ENCODE assay signal across 23 cellular contexts in the genomic region with DNA sequence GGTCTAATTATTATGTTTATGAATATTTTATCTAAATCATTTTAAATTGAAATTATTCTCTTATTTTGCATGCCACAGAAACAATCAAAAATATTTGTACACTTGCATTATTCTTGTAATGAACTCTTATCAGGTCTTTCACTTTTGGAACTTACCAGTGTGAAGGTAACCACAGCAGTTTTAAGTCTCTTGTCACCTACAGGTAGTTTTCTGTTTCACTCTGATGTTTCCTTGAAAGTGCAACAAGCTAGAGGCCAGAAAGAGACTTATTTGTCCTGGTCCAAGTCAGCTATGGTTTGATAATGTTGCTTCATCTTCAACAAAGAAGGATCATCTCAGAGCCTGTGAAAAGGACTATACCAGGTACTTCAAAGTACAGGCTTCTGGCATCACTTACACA.
"Had no signal": no experiment of that assay in that cellular context is flagged by ENCODE, and none has a peak within 500 bp of the region (broad histone marks: within the 10 kb centered on the region; RNA-seq: fewer than 3 reads in every experiment).

No MANE protein-coding gene starts in this region.

- DNase-seq: dorsolateral prefrontal cortex; effector CD8-positive, alpha-beta T cell; foreskin melanocyte; heart left ventricle; hippocampal formation; left colon; left ventricle myocardium superior; mesenchymal stem cell; midbrain; nucleus accumbens; pancreas; right cardiac atrium; small intestine; stimulated activated CD4-positive, alpha-beta T cell treated with anti-CD3 and anti-CD28 coated beads, Interleukin-12 subunit alpha, Interleukin-12 subunit beta, amount 100 ng/mL, for 4 hours; stimulated activated CD4-positive, alpha-beta T cell treated with anti-CD3 and anti-CD28 coated beads, Interleukin-2, amount 100 ng/mL, for 48 hours; stimulated activated CD8-positive, alpha-beta memory T cell treated with anti-CD3 and anti-CD28 coated beads, Interleukin-4, amount 100 ng/mL, for 48 hours; stimulated activated naive CD8-positive, alpha-beta T cell treated with anti-CD3 and anti-CD28 coated beads, Interleukin-15, Interleukin-2, amounts not matched to agents 100 U/mL and 50 U/mL, for 24 hours; thyroid gland had no signal

- H3K4me3 ChIP-seq: dorsolateral prefrontal cortex, heart left ventricle, lung, neural progenitor cell, pancreas, suprapubic skin, thyroid gland had no signal

- ATAC-seq: heart left ventricle; left colon; left ventricle myocardium superior; natural killer cell treated with Interleukin-12 subunit alpha and Interleukin-12 subunit beta and Interleukin-15 and Interleukin-18, amount 100 ng/mL, for 72 hours; pancreas; right cardiac atrium; stimulated activated effector memory CD8-positive, alpha-beta T cell treated with anti-CD3 and anti-CD28 coated beads, Interleukin-12 subunit alpha, Interleukin-12 subunit beta, amount 100 ng/mL, for 72 hours; stimulated activated naive CD8-positive, alpha-beta T cell treated with anti-CD3 and anti-CD28 coated beads, Interleukin-15, Interleukin-2, amounts not matched to agents 100 U/mL and 50 U/mL, for 24 hours had no signal
